1 cellular context compared by ENCODE assay signal in genomic region chr6:96521625-96522468, GRCh38.
A peak's percentile ranks its signal among the peaks of the same experiment; 100 is the strongest.
TF ChIP-seq lines count a peak whose summit lies in the region.

TSS of gene UFL1 (plus strand) at chr6:96521806. CDS start at chr6:96521874, 68 bp downstream.

TF ChIP-seq in HepG2, 621 proteins besides CTCF, POLR2A, EP300 and RAD21 (continued from another document and continues in another):
- no peak for TF ChIP-seq HDAC6 (IDR thresholded peaks at IDR 0.05; ENCODE audit: low read depth, low read length)
- TF ChIP-seq IRF2 (CRISPR knock-in tag; IDR thresholded peaks at IDR 0.05), result peak; percentile 78
- TF ChIP-seq ZNF580 (CRISPR knock-in tag; IDR thresholded peaks at IDR 0.05; ENCODE audit: borderline replicate concordance, low read depth), result peak; percentile 71; the same call in 1 of the 2 replicates
- no peak for TF ChIP-seq FOXP1 (IDR thresholded peaks at IDR 0.05)
- TF ChIP-seq FOXP1 (CRISPR knock-in tag; IDR thresholded peaks at IDR 0.05), result no peak
- no peak for TF ChIP-seq NR3C1 (CRISPR knock-in tag; IDR thresholded peaks at IDR 0.05)
- no peak for TF ChIP-seq MAFK (conservative IDR thresholded peaks at IDR 0.05 in 1 of 2, IDR thresholded peaks at IDR 0.05 in 1 of 2; ENCODE audit: low read length in 2 of 2)
- TF ChIP-seq SNAPC2 (CRISPR knock-in tag; IDR thresholded peaks at IDR 0.05), result no peak
- TF ChIP-seq ZNF777 (CRISPR knock-in tag; IDR thresholded peaks at IDR 0.05), result 0 out of 2 replicates have a peak, but pooled peaks have one; percentile 29
- peak; percentile 50; the same call in 1 of the 2 replicates for TF ChIP-seq KLF11 (CRISPR knock-in tag; IDR thresholded peaks at IDR 0.05)
- TF ChIP-seq GMEB1 (CRISPR knock-in tag; IDR thresholded peaks at IDR 0.05; ENCODE audit: borderline replicate concordance), result peak; percentile 94
- peak; percentile 79 for TF ChIP-seq ZNF142 (CRISPR knock-in tag; IDR thresholded peaks at IDR 0.05)
- peak; percentile 69; the same call in 1 of the 2 replicates for TF ChIP-seq ZKSCAN5 (CRISPR knock-in tag; IDR thresholded peaks at IDR 0.05)
- no peak for TF ChIP-seq CENPT (CRISPR knock-in tag; IDR thresholded peaks at IDR 0.05; ENCODE audit: low read depth)
- no peak for TF ChIP-seq FOXO4 (CRISPR knock-in tag; conservative IDR thresholded peaks at IDR 0.05)
- peak; percentile 43; the same call in 1 of the 2 replicates for TF ChIP-seq HES4 (CRISPR knock-in tag; IDR thresholded peaks at IDR 0.05; ENCODE audit: borderline replicate concordance)
- no peak for TF ChIP-seq CCAR2 (optimal IDR thresholded peaks at IDR 0.05; ENCODE audit: low read depth, low read length)
- 0 out of 2 replicates have a peak, but pooled peaks have one; percentile 49 for TF ChIP-seq SATB2 (CRISPR knock-in tag; IDR thresholded peaks at IDR 0.05)
- no peak for TF ChIP-seq HMGA1 (CRISPR knock-in tag; conservative IDR thresholded peaks at IDR 0.05)
- TF ChIP-seq BCL6 (CRISPR knock-in tag; IDR thresholded peaks at IDR 0.05), result 0 out of 2 replicates have a peak, but pooled peaks have one; percentile 35
- peak; percentile 79 for TF ChIP-seq ZNF574 (CRISPR knock-in tag; IDR thresholded peaks at IDR 0.05)
- TF ChIP-seq PHF8 (CRISPR knock-in tag; IDR thresholded peaks at IDR 0.05), result peak; percentile 99
- peak; percentile 83 for TF ChIP-seq POGZ (CRISPR knock-in tag; IDR thresholded peaks at IDR 0.05)
- TF ChIP-seq ZSCAN30 (CRISPR knock-in tag; IDR thresholded peaks at IDR 0.05), result peak; percentile 91
- TF ChIP-seq HOXA5 (CRISPR knock-in tag; IDR thresholded peaks at IDR 0.05), result no peak; the same call in 1 of the 2 replicates
- TF ChIP-seq ELF3 (CRISPR knock-in tag; IDR thresholded peaks at IDR 0.05), result peak; percentile 81
- no peak for TF ChIP-seq MAFF (IDR thresholded peaks at IDR 0.05; ENCODE audit: low read depth, low read length)
- TF ChIP-seq KAT8 (CRISPR knock-in tag; IDR thresholded peaks at IDR 0.05), result peak; percentile 88
- TF ChIP-seq ZNF136 (CRISPR knock-in tag; IDR thresholded peaks at IDR 0.05; ENCODE audit: low read depth), result 0 out of 2 replicates have a peak, but pooled peaks have one; percentile 48
- no peak for TF ChIP-seq NR0B2 (CRISPR knock-in tag; IDR thresholded peaks at IDR 0.05)
- peak; percentile 56; the same call in 1 of the 2 replicates for TF ChIP-seq ZBTB34 (CRISPR knock-in tag; IDR thresholded peaks at IDR 0.05)
- peak; percentile 26; the same call in 1 of the 2 replicates for TF ChIP-seq ZBED4 (CRISPR knock-in tag; IDR thresholded peaks at IDR 0.05; ENCODE audit: borderline replicate concordance)
- no peak for TF ChIP-seq TERF1 (CRISPR knock-in tag; IDR thresholded peaks at IDR 0.05)
- peak; percentile 95 for TF ChIP-seq ZNF343 (CRISPR knock-in tag; IDR thresholded peaks at IDR 0.05)
